7 cellular contexts compared by ENCODE assay signal in the genomic region with DNA sequence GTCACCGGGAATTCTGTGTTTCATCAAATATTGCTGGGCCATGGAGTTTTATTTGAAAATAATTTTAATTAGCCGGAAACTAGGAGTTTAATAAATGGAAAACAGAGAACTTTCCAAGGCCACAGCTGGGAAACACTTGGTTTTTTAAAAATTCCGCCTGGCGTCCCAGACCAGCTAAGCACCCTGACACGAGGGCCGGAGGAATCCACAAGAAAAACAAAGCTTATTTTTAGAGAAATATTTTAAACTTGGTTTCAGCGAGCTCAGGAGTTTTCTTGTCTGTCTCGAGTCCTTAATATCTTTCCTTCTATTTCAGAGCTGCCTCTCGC. TPM values are rescaled to one million over a fixed set of nuclear protein-coding genes. Genes with fewer than 3 reads are reported as not detected.
A peak's percentile ranks its signal among the peaks of the same experiment; 100 is the strongest.
DNase-seq lines count a peak whose midpoint lies in the region; ATAC-seq and TF ChIP-seq lines count a peak whose summit lies in the region.

No MANE protein-coding gene starts in this region.

- H3K36me3 ChIP-seq in KOPT-K1 (ENCODE audit: insufficient read depth, low read length) = peaks cover 18% of the 10 kb centered on the region
- peaks cover 9 to 10% of the 10 kb centered on the region in 2 donors for H3K36me3 ChIP-seq in ascending aorta
- H3K36me3 ChIP-seq in left lung = peaks cover 0 to 2% of the 10 kb centered on the region in 2 donors
- peaks cover 3% of the 10 kb centered on the region; the same call in 1 of the 2 replicates for H3K36me3 ChIP-seq in H7 (replicated peaks; ENCODE audit: control insufficient read depth, insufficient read depth, low read length)

- H3K4me3 ChIP-seq in ascending aorta (peak overlapping the region; percentile 81 to 89), left lung (peak overlapping the region in 1 of 2 donors; percentile 72), H7 (ENCODE audit: insufficient read depth, low read depth, low read length) (no peak overlapping the region; the same call in 1 of the 2 replicates)

- H3K9me3 ChIP-seq in KOPT-K1 (ENCODE audit: insufficient read depth, low read length, poor library complexity, severe bottlenecking) = no peaks in the 10 kb centered on the region
- H3K9me3 ChIP-seq in ascending aorta = no peaks in the 10 kb centered on the region
- no peaks in the 10 kb centered on the region for H3K9me3 ChIP-seq in left lung

- no peak for ATAC-seq in left lung
- no peak for ATAC-seq in HG03432 (IDR thresholded peaks at IDR 0.05; ENCODE audit: unreplicated experiment)

- intact Hi-C loops in ascending aorta (cut with DNase I) = loop anchor here (1.0 to 2.0 kb wide), 2 partner anchors 39 to 60 kb away; no protein-coding TSS in a partner anchor
- intact Hi-C loops in left lung (cut with DNase I) = no loop called here

- TF ChIP-seq CTCF in ascending aorta (IDR thresholded peaks at IDR 0.05) (peak in 2 of 3 experiments; percentile 13 to 32), left lung (IDR thresholded peaks at IDR 0.05) (no peak)

- peak overlapping the region; percentile 99 for H3K27ac ChIP-seq in KOPT-K1 (ENCODE audit: low read depth, low read length, poor library complexity, severe bottlenecking)
- peak overlapping the region; percentile 98 for H3K27ac ChIP-seq in ascending aorta
- peak overlapping the region; percentile 99 for H3K27ac ChIP-seq in left lung
- peak overlapping the region; percentile 98 for H3K27ac ChIP-seq in substantia nigra (ENCODE audit: low read depth, low read length, poor library complexity, severe bottlenecking)

- H3K27me3 ChIP-seq in ascending aorta = no peaks in the 10 kb centered on the region
- no peaks in the 10 kb centered on the region for H3K27me3 ChIP-seq in left lung
- H3K27me3 ChIP-seq in H7 (ENCODE audit: control insufficient read depth, insufficient read depth, low read length) = no peaks in the 10 kb centered on the region

- no peak for DNase-seq in ascending aorta (ENCODE audit: low spot score in 2 of 2)
- DNase-seq in left lung = no peak
- no peak for DNase-seq in substantia nigra (lab: John Stamatoyannopoulos, UW)
- DNase-seq in H7 = no peak
- DNase-seq in HT-29 (ENCODE audit: low spot score) = no peak

- H3K4me1 ChIP-seq in ascending aorta = peaks cover 20 to 46% of the 10 kb centered on the region in 2 donors
- peaks cover 41 to 75% of the 10 kb centered on the region in 2 donors for H3K4me1 ChIP-seq in left lung

RNA-seq across cellular contexts. Expression of gene ZFP36L2, which starts 8.2 kb away (rescaled TPM):
- total RNA-seq in ascending aorta (148 TPM), left lung (100 to 1,000 TPM in 1 of 2 donors, 10 to 100 TPM in 1; 72.2 to 112 TPM)
- total RNA-seq in H7 (2014; rRNA removed; shearing (Covaris generic)) = 9.5 and 12.0 TPM in 2 replicates
- total RNA-seq in HT-29 (2014; rRNA removed; shearing (Covaris generic)) = 19.4 and 20.5 TPM in 2 replicates

Comparison
In these comparisons a context has a peak if more than half of its experiments do, and no peak if none do; other contexts are left out.
1. CTCF ChIP-seq: peak in ascending aorta (2 of 3); none in left lung (0 of 2).
2. Peak in every context shown above with its lines, with median percentiles within 50 percentile points of each other: H3K27ac ChIP-seq.